ENCODE assay signal across 19 cellular contexts in the genomic region with DNA sequence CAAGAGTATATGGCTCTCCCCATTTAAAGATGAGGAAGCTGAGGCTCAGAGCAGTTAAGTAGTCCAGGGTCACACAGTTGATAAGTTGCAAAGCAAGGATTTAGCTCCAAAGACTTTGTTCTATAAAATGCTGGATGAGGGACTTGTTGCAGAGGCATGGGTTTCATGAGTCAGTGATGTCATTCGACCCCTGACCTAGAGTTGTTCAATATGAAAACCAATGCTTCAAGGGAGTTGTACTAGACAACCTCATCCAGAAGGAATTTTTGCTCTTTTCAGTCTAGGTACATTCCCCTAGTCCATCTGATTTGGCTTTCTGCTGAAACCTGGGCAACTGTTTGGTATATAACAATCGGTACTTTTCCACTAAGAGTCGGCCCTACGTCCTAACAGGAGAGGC.
A peak's percentile ranks its signal among the peaks of the same experiment; 100 is the strongest.
DNase-seq lines count a peak whose midpoint lies in the region; ATAC-seq, FAIRE-seq and TF ChIP-seq lines count a peak whose summit lies in the region.
"Had no signal": no experiment of that assay in that cellular context is flagged by ENCODE, and none has a peak within 500 bp of the region (broad histone marks: within the 10 kb centered on the region; RNA-seq: fewer than 3 reads in every experiment).

No MANE protein-coding gene starts in this region.

- H3K27me3 ChIP-seq in astrocyte (ENCODE audit: insufficient read depth, low read length) (no peaks in the 10 kb centered on the region), kidney epithelial cell (ENCODE audit: control insufficient read depth, insufficient read depth, low read length) (no peaks in the 10 kb centered on the region), Peyer's patch (no peaks in the 10 kb centered on the region), osteoblast (ENCODE audit: insufficient read depth, low read length) (no peaks in the 10 kb centered on the region)
- no peaks in the 10 kb centered on the region for H3K27me3 ChIP-seq in CD4-positive, alpha-beta memory T cell (ENCODE audit: insufficient read depth, low read length)
- H3K27me3 ChIP-seq: BLaER1 treated with 17β-estradiol and CSF1 and Interleukin-3, amounts not matched to agents 10 nM and 100 nM had no signal

- TF ChIP-seq CTCF in astrocyte (IDR thresholded peaks at IDR 0.05; ENCODE audit: insufficient read depth, low read depth, low read length) (no peak), fibroblast of mammary gland (conservative IDR thresholded peaks at IDR 0.05; ENCODE audit: control insufficient read depth, insufficient read depth, low read depth, low read length) (no peak), kidney epithelial cell (IDR thresholded peaks at IDR 0.05; ENCODE audit: insufficient read depth, low read length, poor library complexity, severe bottlenecking) (no peak), Peyer's patch (IDR thresholded peaks at IDR 0.05) (no peak), osteoblast (IDR thresholded peaks at IDR 0.05; ENCODE audit: extremely low read depth, low read depth, low read length) (no peak)

- H3K4me1 Mint-ChIP-seq in astrocyte (ENCODE audit: low read depth, unreplicated experiment), result peaks cover 12% of the 10 kb centered on the region
- peaks cover 15% of the 10 kb centered on the region for H3K4me1 Mint-ChIP-seq in stimulated activated naive CD8-positive, alpha-beta T cell treated with anti-CD3 and anti-CD28 coated beads, Interleukin-15, amount 100 ng/mL, for 72 hours
- no peaks in the 10 kb centered on the region for H3K4me1 Mint-ChIP-seq in CD4-positive, alpha-beta memory T cell

- H2AFZ ChIP-seq in astrocyte (ENCODE audit: low read depth, low read length) (no peak overlapping the region), osteoblast (ENCODE audit: low read length) (no peak overlapping the region)
- H2AFZ ChIP-seq: GM23248 had no signal

- H3K79me2 ChIP-seq in astrocyte (ENCODE audit: insufficient read depth, low read length) (no peaks in the 10 kb centered on the region), osteoblast (ENCODE audit: insufficient read depth, low read length) (no peaks in the 10 kb centered on the region)

- H3K9ac ChIP-seq in astrocyte (ENCODE audit: low read length), result no peak overlapping the region
- H3K9ac ChIP-seq: BLaER1 treated with 17β-estradiol and CSF1 and Interleukin-3, amounts not matched to agents 10 nM and 100 nM; GM23248 had no signal

- POLR2A ChIA-PET in CD4-positive, alpha-beta memory T cell (lab: Charles Lee; ENCODE audit: partially characterized antibody), result no interaction called here

- H3K4me2 ChIP-seq in astrocyte (ENCODE audit: low read length), result no peak overlapping the region
- H3K4me2 ChIP-seq in osteoblast (ENCODE audit: insufficient read depth, low read length), result no peak overlapping the region
- H3K4me2 ChIP-seq: BLaER1 treated with 17β-estradiol and CSF1 and Interleukin-3, amounts not matched to agents 10 nM and 100 nM had no signal

- ATAC-seq in stimulated activated naive CD8-positive, alpha-beta T cell treated with anti-CD3 and anti-CD28 coated beads, Interleukin-15, amount 100 ng/mL, for 72 hours, result no peak

- H3K27me3 Mint-ChIP-seq in astrocyte (ENCODE audit: low read depth, unreplicated experiment), result no peaks in the 10 kb centered on the region
- H3K27me3 Mint-ChIP-seq in stimulated activated naive CD8-positive, alpha-beta T cell treated with anti-CD3 and anti-CD28 coated beads, Interleukin-15, amount 100 ng/mL, for 72 hours, result no peaks in the 10 kb centered on the region
- no peaks in the 10 kb centered on the region for H3K27me3 Mint-ChIP-seq in CD4-positive, alpha-beta memory T cell
- H3K27me3 Mint-ChIP-seq: B cell had no signal

- H4K20me1 ChIP-seq in astrocyte (ENCODE audit: insufficient read depth, low read length), result no peaks in the 10 kb centered on the region
- H4K20me1 ChIP-seq in osteoblast (ENCODE audit: insufficient read depth, low read length), result no peaks in the 10 kb centered on the region
- H4K20me1 ChIP-seq: BLaER1 treated with 17β-estradiol and CSF1 and Interleukin-3, amounts not matched to agents 10 nM and 100 nM had no signal

- H3K4me3 ChIP-seq in astrocyte (ENCODE audit: insufficient read depth, low read depth, low read length) (no peak overlapping the region), fibroblast of mammary gland (ENCODE audit: control insufficient read depth, low read depth, low read length) (no peak overlapping the region), kidney epithelial cell (ENCODE audit: low read depth, low read length) (no peak overlapping the region), skeletal muscle cell (ENCODE audit: low read depth, low read length) (no peak overlapping the region), Peyer's patch (no peak overlapping the region), osteoblast (ENCODE audit: insufficient read depth, low read length) (no peak overlapping the region)
- H3K4me3 ChIP-seq in CD4-positive, alpha-beta memory T cell (ENCODE audit: low read length in 2 of 2), result no peak overlapping the region
- H3K4me3 ChIP-seq: BLaER1 treated with 17β-estradiol and CSF1 and Interleukin-3, amounts not matched to agents 10 nM and 100 nM; GM23248 had no signal

- H3K9me3 Mint-ChIP-seq in astrocyte (ENCODE audit: unreplicated experiment), result peaks cover 13% of the 10 kb centered on the region
- H3K9me3 Mint-ChIP-seq in stimulated activated naive CD8-positive, alpha-beta T cell treated with anti-CD3 and anti-CD28 coated beads, Interleukin-15, amount 100 ng/mL, for 72 hours, result peaks cover 0 to 17% of the 10 kb centered on the region in 2 donors
- H3K9me3 Mint-ChIP-seq in CD4-positive, alpha-beta memory T cell, result peaks cover 0 to 3% (median 0%) of the 10 kb centered on the region in 8 donors

- H3K27ac Mint-ChIP-seq in astrocyte (ENCODE audit: unreplicated experiment), result peak overlapping the region; percentile 77
- H3K27ac Mint-ChIP-seq in stimulated activated naive CD8-positive, alpha-beta T cell treated with anti-CD3 and anti-CD28 coated beads, Interleukin-15, amount 100 ng/mL, for 72 hours, result no peak overlapping the region
- no peak overlapping the region for H3K27ac Mint-ChIP-seq in CD4-positive, alpha-beta memory T cell
- H3K27ac Mint-ChIP-seq: B cell; CD8-positive, alpha-beta memory T cell had no signal

- DNase-seq in astrocyte (ENCODE audit: low read depth) (no peak), fibroblast of mammary gland (ENCODE audit: low read depth) (peak; percentile 52), kidney epithelial cell (ENCODE audit: low read depth) (peak; percentile 5), skeletal muscle cell (ENCODE audit: low read depth) (peak; percentile 23), Peyer's patch (no peak), osteoblast (ENCODE audit: insufficient read length, low spot score, missing footprints) (no peak)
- no peak for DNase-seq in stimulated activated naive CD8-positive, alpha-beta T cell treated with anti-CD3 and anti-CD28 coated beads, Interleukin-15, amount 100 ng/mL, for 72 hours
- no peak for DNase-seq in CD4-positive, alpha-beta memory T cell
- DNase-seq: CD8-positive, alpha-beta memory T cell; COR-L47; GDM1; GM23248; HCEC 1CT had no signal

- H3K36me3 Mint-ChIP-seq in astrocyte (ENCODE audit: low read depth, unreplicated experiment), result no peaks in the 10 kb centered on the region
- no peaks in the 10 kb centered on the region for H3K36me3 Mint-ChIP-seq in CD4-positive, alpha-beta memory T cell

- intact Hi-C loops in CD4-positive, alpha-beta memory T cell (cut with micrococcal nuclease), result no loop called here

- H3K27ac ChIP-seq in astrocyte (ENCODE audit: low read depth, low read length), result no peak overlapping the region
- no peak overlapping the region for H3K27ac ChIP-seq in Peyer's patch
- no peak overlapping the region for H3K27ac ChIP-seq in CD4-positive, alpha-beta memory T cell (ENCODE audit: low read depth, low read length)
- no peak overlapping the region for H3K27ac ChIP-seq in osteoblast (ENCODE audit: low read depth, low read length)
- H3K27ac ChIP-seq: BLaER1 treated with 17β-estradiol and CSF1 and Interleukin-3, amounts not matched to agents 10 nM and 100 nM; GM23248; HL-60 had no signal

- CTCF ChIA-PET in CD4-positive, alpha-beta memory T cell (lab: Charles Lee; ENCODE audit: partially characterized antibody), result no interaction called here

- no peak for FAIRE-seq in astrocyte (lab: Jason Lieb, UNC)
- FAIRE-seq: GM12892, GM18507, H54 had no signal

- H3K36me3 ChIP-seq in astrocyte (ENCODE audit: insufficient read depth, low read length) (no peaks in the 10 kb centered on the region), kidney epithelial cell (ENCODE audit: control insufficient read depth, insufficient read depth, low read length) (no peaks in the 10 kb centered on the region), Peyer's patch (no peaks in the 10 kb centered on the region), osteoblast (ENCODE audit: insufficient read depth, low read length) (no peaks in the 10 kb centered on the region)
- no peaks in the 10 kb centered on the region for H3K36me3 ChIP-seq in CD4-positive, alpha-beta memory T cell (ENCODE audit: insufficient read depth, low read length)

- no peaks in the 10 kb centered on the region for H3K9me3 ChIP-seq in astrocyte (ENCODE audit: insufficient read depth, low read depth, low read length)
- H3K9me3 ChIP-seq in Peyer's patch, result no peaks in the 10 kb centered on the region
- H3K9me3 ChIP-seq in CD4-positive, alpha-beta memory T cell (ENCODE audit: control insufficient read depth in 1 of 2, low read length in 2 of 2), result no peaks in the 10 kb centered on the region
- no peaks in the 10 kb centered on the region for H3K9me3 ChIP-seq in osteoblast (ENCODE audit: low read depth, low read length)

- H3K4me3 Mint-ChIP-seq in astrocyte (ENCODE audit: unreplicated experiment), result no peak overlapping the region
- H3K4me3 Mint-ChIP-seq in stimulated activated naive CD8-positive, alpha-beta T cell treated with anti-CD3 and anti-CD28 coated beads, Interleukin-15, amount 100 ng/mL, for 72 hours, result no peak overlapping the region
- H3K4me3 Mint-ChIP-seq in CD4-positive, alpha-beta memory T cell, result no peak overlapping the region
- H3K4me3 Mint-ChIP-seq: B cell; CD8-positive, alpha-beta memory T cell had no signal

- H3K4me1 ChIP-seq in astrocyte (ENCODE audit: insufficient read depth, low read length), result no peaks in the 10 kb centered on the region
- H3K4me1 ChIP-seq in Peyer's patch, result no peaks in the 10 kb centered on the region
- no peaks in the 10 kb centered on the region for H3K4me1 ChIP-seq in CD4-positive, alpha-beta memory T cell (ENCODE audit: insufficient read depth, low read length)
- H3K4me1 ChIP-seq in osteoblast (ENCODE audit: insufficient read depth, low read length), result peaks cover 11% of the 10 kb centered on the region

- no peak for TF ChIP-seq POLR2A in Peyer's patch (IDR thresholded peaks at IDR 0.05)

Comparison
In these comparisons a context has a peak if more than half of its experiments do, and no peak if none do; other contexts are left out.
1. DNase-seq: peak in fibroblast of mammary gland (single experiment), kidney epithelial cell (single experiment) and skeletal muscle cell (single experiment); none in astrocyte (single experiment), stimulated activated naive CD8-positive, alpha-beta T cell treated with anti-CD3 and anti-CD28 coated beads, Interleukin-15, amount 100 ng/mL, for 72 hours (0 of 2), Peyer's patch (0 of 3), CD4-positive, alpha-beta memory T cell (0 of 5) and osteoblast (single experiment).